8 cellular contexts compared by ENCODE assay signal in the genomic region with DNA sequence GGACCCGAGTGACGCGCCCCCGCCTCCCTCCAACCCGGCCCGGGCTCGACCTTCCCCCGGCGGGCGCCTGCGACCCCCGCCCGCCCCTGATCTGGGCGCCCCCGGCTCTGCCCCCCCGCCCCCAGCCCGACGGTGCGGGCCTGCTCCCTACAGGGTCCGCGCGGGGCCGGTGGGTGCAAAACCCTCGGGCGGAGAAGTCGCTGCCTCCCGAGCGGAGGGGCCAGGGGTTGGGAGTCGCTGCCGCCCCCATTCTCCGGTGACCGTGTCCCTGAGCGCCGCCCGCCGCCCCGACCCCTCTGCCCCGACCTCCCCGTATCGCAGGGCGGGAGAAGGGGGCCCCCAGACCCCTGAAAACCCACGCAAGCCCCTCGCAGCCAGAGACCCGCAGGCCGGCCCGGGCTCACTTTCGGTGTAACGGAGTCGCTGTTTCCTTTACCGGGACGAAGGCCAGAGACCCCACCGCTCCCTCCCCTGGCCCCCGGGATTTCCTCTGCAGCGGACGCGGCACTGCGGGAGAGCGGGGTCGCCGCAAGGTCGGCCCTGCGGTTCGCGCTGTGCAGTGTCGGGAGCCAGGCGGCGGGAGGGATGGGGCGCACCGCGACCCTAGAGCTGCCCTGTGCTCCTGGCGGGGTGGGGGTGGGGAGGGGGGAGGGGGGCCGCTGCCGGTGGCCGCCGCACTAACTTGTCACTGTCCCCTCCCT. TPM values are rescaled to one million over a fixed set of nuclear protein-coding genes. Genes with fewer than 3 reads are reported as not detected.
DNase-seq lines count a peak whose midpoint lies in the region; ATAC-seq and TF ChIP-seq lines count a peak whose summit lies in the region.

No MANE protein-coding gene starts in this region.

- TF ChIP-seq CTCF in mesothelial cell of epicardium (IDR thresholded peaks at IDR 0.05; ENCODE audit: unreplicated experiment), result no peak
- no peak for TF ChIP-seq CTCF in activated CD8-positive, alpha-beta T cell treated with anti-CD3 and anti-CD28 coated beads for 36 hours (IDR thresholded peaks at IDR 0.05)

- peaks cover 8% of the 10 kb centered on the region for H3K4me1 Mint-ChIP-seq in stimulated activated naive CD8-positive, alpha-beta T cell treated with anti-CD3 and anti-CD28 coated beads, Interleukin-15, amount 100 ng/mL, for 72 hours
- peaks cover 6% of the 10 kb centered on the region for H3K4me1 Mint-ChIP-seq in mesothelial cell of epicardium
- H3K4me1 Mint-ChIP-seq in activated CD8-positive, alpha-beta T cell treated with anti-CD3 and anti-CD28 coated beads for 36 hours (ENCODE audit: low read depth), result no peaks in the 10 kb centered on the region

- H3K27ac Mint-ChIP-seq in stimulated activated naive CD8-positive, alpha-beta T cell treated with anti-CD3 and anti-CD28 coated beads, Interleukin-15, amount 100 ng/mL, for 72 hours, result no peak overlapping the region
- H3K27ac Mint-ChIP-seq in mesothelial cell of epicardium, result no peak overlapping the region
- no peak overlapping the region for H3K27ac Mint-ChIP-seq in activated CD8-positive, alpha-beta T cell treated with anti-CD3 and anti-CD28 coated beads for 36 hours

- POLR2A ChIA-PET in activated CD8-positive, alpha-beta T cell treated with anti-CD3 and anti-CD28 coated beads for 36 hours (lab: Charles Lee), result no interaction called here

- DNase-seq in stimulated activated naive CD8-positive, alpha-beta T cell treated with anti-CD3 and anti-CD28 coated beads, Interleukin-15, amount 100 ng/mL, for 72 hours, result no peak
- DNase-seq in stimulated activated naive CD8-positive, alpha-beta T cell treated with anti-CD3 and anti-CD28 coated beads, Interleukin-15, Interleukin-2, amounts not matched to agents 100 U/mL and 50 U/mL, for 24 hours, result no peak
- DNase-seq in ecto neural progenitor cell (ENCODE audit: low spot score) (peak; percentile 63), mesothelial cell of epicardium (ENCODE audit: low spot score in 2 of 2, unreplicated experiment in 2 of 2) (no peak), GM19238 (ENCODE audit: insufficient read length, low spot score) (no peak), NCI-H128 (lab: John Stamatoyannopoulos, UW; ENCODE audit: unreplicated experiment) (no peak)
- DNase-seq in activated CD8-positive, alpha-beta T cell treated with anti-CD3 and anti-CD28 coated beads for 36 hours, result no peak

- intact Hi-C loops in activated CD8-positive, alpha-beta T cell treated with anti-CD3 and anti-CD28 coated beads for 36 hours (cut with micrococcal nuclease), result no loop called here

- peak; percentile 21 for ATAC-seq in stimulated activated naive CD8-positive, alpha-beta T cell treated with anti-CD3 and anti-CD28 coated beads, Interleukin-15, amount 100 ng/mL, for 72 hours
- ATAC-seq in stimulated activated naive CD8-positive, alpha-beta T cell treated with anti-CD3 and anti-CD28 coated beads, Interleukin-15, Interleukin-2, amounts not matched to agents 100 U/mL and 50 U/mL, for 24 hours, result no peak
- ATAC-seq in GM21423 (IDR thresholded peaks at IDR 0.05; ENCODE audit: unreplicated experiment), result no peak
- ATAC-seq in activated CD8-positive, alpha-beta T cell treated with anti-CD3 and anti-CD28 coated beads for 36 hours, result no peak

- CTCF ChIA-PET in activated CD8-positive, alpha-beta T cell treated with anti-CD3 and anti-CD28 coated beads for 36 hours (lab: Charles Lee), result no interaction called here

- no peaks in the 10 kb centered on the region for H3K36me3 Mint-ChIP-seq in mesothelial cell of epicardium
- no peaks in the 10 kb centered on the region for H3K36me3 Mint-ChIP-seq in activated CD8-positive, alpha-beta T cell treated with anti-CD3 and anti-CD28 coated beads for 36 hours (ENCODE audit: low read depth)

- peak overlapping the region in 1 of 2 donors; percentile 31 for H3K4me3 Mint-ChIP-seq in stimulated activated naive CD8-positive, alpha-beta T cell treated with anti-CD3 and anti-CD28 coated beads, Interleukin-15, amount 100 ng/mL, for 72 hours
- H3K4me3 Mint-ChIP-seq in mesothelial cell of epicardium, result peak overlapping the region; percentile 56
- no peak overlapping the region for H3K4me3 Mint-ChIP-seq in activated CD8-positive, alpha-beta T cell treated with anti-CD3 and anti-CD28 coated beads for 36 hours

- peaks cover 78% of the 10 kb centered on the region for H3K27me3 Mint-ChIP-seq in stimulated activated naive CD8-positive, alpha-beta T cell treated with anti-CD3 and anti-CD28 coated beads, Interleukin-15, amount 100 ng/mL, for 72 hours
- H3K27me3 Mint-ChIP-seq in mesothelial cell of epicardium (ENCODE audit: low read depth), result peaks cover 79% of the 10 kb centered on the region
- H3K27me3 Mint-ChIP-seq in activated CD8-positive, alpha-beta T cell treated with anti-CD3 and anti-CD28 coated beads for 36 hours, result peaks cover 40% of the 10 kb centered on the region

- H3K9me3 Mint-ChIP-seq in stimulated activated naive CD8-positive, alpha-beta T cell treated with anti-CD3 and anti-CD28 coated beads, Interleukin-15, amount 100 ng/mL, for 72 hours, result peaks cover 0 to 5% of the 10 kb centered on the region in 2 donors
- no peaks in the 10 kb centered on the region for H3K9me3 Mint-ChIP-seq in mesothelial cell of epicardium
- peaks cover 2% of the 10 kb centered on the region for H3K9me3 Mint-ChIP-seq in activated CD8-positive, alpha-beta T cell treated with anti-CD3 and anti-CD28 coated beads for 36 hours

RNA-seq across cellular contexts. Expression of a gene that starts 0.7 kb away (rescaled TPM):
- 4.5 to 4.7 TPM (median 4.6 TPM) in 3 replicates for total RNA-seq in mesothelial cell of epicardium
- not detected for total RNA-seq in activated CD8-positive, alpha-beta T cell treated with anti-CD3 and anti-CD28 coated beads for 36 hours
